In the genomic region with DNA sequence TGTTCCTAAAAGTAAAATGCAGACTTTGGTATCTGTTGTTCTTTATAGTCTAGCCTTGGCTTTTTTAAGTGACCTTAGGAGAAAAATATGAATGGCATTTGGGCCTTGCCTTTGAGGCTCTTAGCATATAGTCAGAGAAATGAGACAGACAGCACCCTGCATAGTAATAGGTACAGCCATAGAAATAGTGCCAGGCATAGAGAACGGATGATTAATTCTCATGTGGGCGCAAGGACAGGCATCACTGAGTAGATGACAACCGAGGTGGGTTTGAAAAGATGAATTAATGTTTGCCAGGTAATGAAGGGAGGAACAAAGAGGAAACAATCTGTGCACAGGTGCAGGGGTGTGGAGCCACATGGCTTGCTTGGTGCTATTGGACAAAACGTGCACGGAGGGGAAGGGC, we compare ENCODE assay signal across 17 cellular contexts.
A peak's percentile ranks its signal among the peaks of the same experiment; 100 is the strongest.
DNase-seq lines count a peak whose midpoint lies in the region; ATAC-seq, FAIRE-seq and TF ChIP-seq lines count a peak whose summit lies in the region.
"Had no signal": no experiment of that assay in that cellular context is flagged by ENCODE, and none has a peak within 500 bp of the region (broad histone marks: within the 10 kb centered on the region; RNA-seq: fewer than 3 reads in every experiment).

No MANE protein-coding gene starts in this region.

- TF ChIP-seq CTCF in bronchial epithelial cell (IDR thresholded peaks at IDR 0.05; ENCODE audit: insufficient read depth, low read length, severe bottlenecking) (no peak), left lung (IDR thresholded peaks at IDR 0.05) (no peak)

- H3K9me3 ChIP-seq in left lung: no peaks in the 10 kb centered on the region

- H3K36me3 ChIP-seq in bronchial epithelial cell (ENCODE audit: control insufficient read depth, insufficient read depth, low read length): peaks cover 12% of the 10 kb centered on the region
- peaks cover 3 to 96% of the 10 kb centered on the region in 2 donors for H3K36me3 ChIP-seq in left lung

- no peaks in the 10 kb centered on the region for H3K4me1 ChIP-seq in left lung

- H3K27me3 ChIP-seq in bronchial epithelial cell (ENCODE audit: control insufficient read depth, insufficient read depth, low read length) (no peaks in the 10 kb centered on the region), left lung (no peaks in the 10 kb centered on the region)

- DNase-seq in AG08395 (ENCODE audit: low spot score) (peak; percentile 26), HS-27A (ENCODE audit: low read depth) (peak; percentile 65), bronchial epithelial cell (ENCODE audit: low read depth) (peak; percentile 23), left lung (no peak), NCI-H2107 treated with DMSO at 0.1 percent for 48 hours (lab: John Stamatoyannopoulos, UW; ENCODE audit: unreplicated experiment) (no peak), NCI-H446 treated with DMSO at 0.1 percent for 48 hours (lab: John Stamatoyannopoulos, UW) (no peak), ureter (ENCODE audit: low spot score) (no peak)
- DNase-seq: activated CD4-positive, alpha-beta T cell treated with anti-CD3 and anti-CD28 coated beads, Interleukin-2, amount 10 ng/mL, durations not matched to agents 24 days and 14 days; activated effector memory CD4-positive, alpha-beta T cell treated with anti-CD3 and anti-CD28 coated beads, Interleukin-2, amount 50 U/mL, for 16 hours; AML-193; islet precursor cell; OCI-M1; retina; stimulated activated CD4-positive, alpha-beta T cell treated with anti-CD3 and anti-CD28 coated beads, Interleukin-2, amount 100 ng/mL, for 48 hours; T-cell had no signal

- no peak overlapping the region for H3K27ac ChIP-seq in left lung

- intact Hi-C loops in left lung (cut with DNase I): no loop called here

- ATAC-seq in left lung (peak; percentile 57), HG02852 (IDR thresholded peaks at IDR 0.05; ENCODE audit: unreplicated experiment) (no peak)
- ATAC-seq: T-cell had no signal

- H3K4me3 ChIP-seq in bronchial epithelial cell (ENCODE audit: low read depth, low read length) (no peak overlapping the region), left lung (no peak overlapping the region)

- no peak for FAIRE-seq in bronchial epithelial cell (lab: Jason Lieb, UNC)
- FAIRE-seq: H54 had no signal

Comparison
In these comparisons a context has a peak if more than half of its experiments do, and no peak if none do; other contexts are left out.
1. DNase-seq: peak in AG08395 (single experiment), HS-27A (single experiment) and bronchial epithelial cell (single experiment); none in left lung (0 of 2), NCI-H2107 treated with DMSO at 0.1 percent for 48 hours (single experiment), NCI-H446 treated with DMSO at 0.1 percent for 48 hours (single experiment) and ureter (single experiment).